Comparison of ENCODE assay signal across 11 cellular contexts in the genomic region with DNA sequence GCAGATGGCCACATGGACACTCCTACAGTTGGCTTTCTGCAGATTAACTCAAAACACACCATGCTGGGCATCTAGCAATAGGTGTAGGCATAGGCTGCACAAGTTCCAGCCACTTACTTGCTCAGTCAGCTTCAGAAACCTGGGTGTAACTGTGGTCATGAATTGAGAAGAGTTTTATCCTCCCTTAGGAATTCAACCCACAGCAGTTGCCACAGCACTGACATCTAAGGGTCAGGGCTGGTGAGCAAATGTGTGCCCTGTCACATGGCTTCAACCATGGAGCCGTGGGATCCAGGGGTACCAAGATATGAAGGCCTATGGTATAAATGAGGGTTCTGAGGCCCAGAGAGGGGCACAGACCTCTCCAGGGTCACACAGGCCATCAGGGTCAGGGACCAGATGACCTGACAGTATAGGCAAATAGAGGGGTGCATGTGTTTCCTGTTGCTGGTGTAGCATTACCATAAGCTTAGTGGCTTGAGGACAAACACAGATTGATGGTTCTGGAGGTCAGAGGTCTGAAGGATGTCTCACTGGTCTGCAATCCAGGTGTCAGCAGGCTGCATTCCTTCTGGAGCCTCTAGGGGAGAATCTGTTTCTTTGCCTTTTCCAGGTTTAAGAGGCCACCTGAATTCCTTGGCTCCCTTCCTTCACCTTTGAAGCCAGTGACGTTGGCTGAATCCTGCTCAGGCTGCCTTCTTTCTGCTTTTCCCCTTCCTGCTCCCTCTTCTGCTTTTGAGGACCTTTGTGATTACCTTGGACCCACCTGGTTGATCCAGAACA. TPM values are rescaled to one million over a fixed set of nuclear protein-coding genes. Genes with fewer than 3 reads are reported as not detected.
DNase-seq lines count a peak whose midpoint lies in the region; ATAC-seq and TF ChIP-seq lines count a peak whose summit lies in the region.
"Had no signal": no experiment of that assay in that cellular context is flagged by ENCODE, and none has a peak within 500 bp of the region (broad histone marks: within the 10 kb centered on the region; RNA-seq: fewer than 3 reads in every experiment).

No MANE protein-coding gene starts in this region.

- peak overlapping the region; percentile 52 for H3K4me2 ChIP-seq in PC-9

- H3K4me1 ChIP-seq in PC-9 (replicated peaks; ENCODE audit: insufficient read depth) = peaks cover 53% of the 10 kb centered on the region
- H3K4me1 ChIP-seq in mesodermal cell (ENCODE audit: control insufficient read depth, insufficient read depth, low read length, poor library complexity, severe bottlenecking) = peaks cover 53% of the 10 kb centered on the region
- H3K4me1 ChIP-seq in spleen = peaks cover 0 to 15% (median 0%) of the 10 kb centered on the region in 6 donors

- no peaks in the 10 kb centered on the region for H3K79me2 ChIP-seq in PC-9 (ENCODE audit: low read depth)

- DNase-seq in AG04450 (ENCODE audit: low read depth, low spot score) (no peak), PC-9 (peak; percentile 51 to 87), spleen (no peak), CD1c-positive myeloid dendritic cell (ENCODE audit: extremely low spot score) (no peak), OCI-M1 (lab: John Stamatoyannopoulos, UW) (no peak)
- DNase-seq: activated gamma-delta T cell, NCI-H1436 had no signal

- H3K4me3 ChIP-seq in AG04450 (ENCODE audit: low read depth, low read length) (no peak overlapping the region), PC-9 (no peak overlapping the region), mesodermal cell (ENCODE audit: extremely low read depth, insufficient read depth, low read length, poor library complexity, severe bottlenecking) (no peak overlapping the region), spleen (no peak overlapping the region)

- peaks cover 34% of the 10 kb centered on the region for H3F3A ChIP-seq in PC-9 (ENCODE audit: insufficient read depth, low read depth)

- H3K9me2 ChIP-seq in PC-9 (ENCODE audit: insufficient read depth) = no peaks in the 10 kb centered on the region

- TF ChIP-seq POLR2A in spleen (IDR thresholded peaks at IDR 0.05) = no peak

- CTCF ChIA-PET in AG04450 (lab: Charles Lee) = interaction anchor here (1.6 to 2.8 kb wide), 4 partner anchors 55 to 327 kb away, joined by 5 to 14 read pairs (median 10); no protein-coding TSS in a partner anchor
- CTCF ChIA-PET in PC-9 (lab: Charles Lee) = interaction anchor here (1.0 kb wide), 1 partner anchor 50 kb away, joined by 3 read pairs; no protein-coding TSS in a partner anchor

- ATAC-seq in GM19025 (IDR thresholded peaks at IDR 0.05; ENCODE audit: low read depth, unreplicated experiment) = peak; percentile 24
- no peak for ATAC-seq in GM18868 (IDR thresholded peaks at IDR 0.05; ENCODE audit: unreplicated experiment)

- H3K27ac ChIP-seq in AG04450 (ENCODE audit: low read depth, low read length) (peak overlapping the region; percentile 66), PC-9 (peak overlapping the region; percentile 48), mesodermal cell (ENCODE audit: low read depth, low read length, severe bottlenecking) (peak overlapping the region; percentile 45), spleen (no peak overlapping the region)

- no peak for TF ChIP-seq CTCF in AG04450 (IDR thresholded peaks at IDR 0.05; ENCODE audit: low read depth, low read length)
- TF ChIP-seq CTCF in PC-9 (conservative IDR thresholded peaks at IDR 0.05) = no peak; the same call in 1 of the 2 replicates
- no peak for TF ChIP-seq CTCF in spleen (IDR thresholded peaks at IDR 0.05 in 8 of 11, conservative IDR thresholded peaks at IDR 0.05 in 3 of 11)

- H3K9me3 ChIP-seq in AG04450 (ENCODE audit: control insufficient read depth, insufficient read depth, low read length) = no peaks in the 10 kb centered on the region
- H3K9me3 ChIP-seq in PC-9 (ENCODE audit: insufficient read depth, low read depth) = no peaks in the 10 kb centered on the region
- no peaks in the 10 kb centered on the region for H3K9me3 ChIP-seq in mesodermal cell (ENCODE audit: control insufficient read depth, low read length)
- H3K9me3 ChIP-seq in spleen = no peaks in the 10 kb centered on the region

- no peaks in the 10 kb centered on the region for H4K20me1 ChIP-seq in PC-9 (ENCODE audit: insufficient read depth)

- H3K36me3 ChIP-seq in PC-9 (ENCODE audit: low read depth) (no peaks in the 10 kb centered on the region), mesodermal cell (ENCODE audit: control insufficient read depth, insufficient read depth, low read length) (peaks cover 8% of the 10 kb centered on the region), spleen (peaks cover 0 to 29% (median 3%) of the 10 kb centered on the region in 6 donors)

- H3K27me3 ChIP-seq in AG04450 (ENCODE audit: control insufficient read depth, insufficient read depth, low read length) (no peaks in the 10 kb centered on the region), PC-9 (ENCODE audit: insufficient read depth, low read depth) (no peaks in the 10 kb centered on the region), spleen (replicated peaks in 1 of 7) (no peaks in the 10 kb centered on the region)

- H2AFZ ChIP-seq in PC-9 = no peak overlapping the region

- BruUV-seq in PC-9 (replicated peaks; lab: Mats Ljungman, UMichigan) = no TSS peak

- WGBS in mesodermal cell (ENCODE audit: insufficient coverage in 2 of 2), 2 experiments = 94 to 95% methylated on average over 2 of the region's 2 CpGs
- WGBS in spleen, 5 donors = 48 to 70% (median 62%) methylated on average over 2 of the region's 2 CpGs

- POLR2A ChIA-PET in AG04450 (lab: Yijun Ruan, JAX) = no interaction called here
- POLR2A ChIA-PET in PC-9 (lab: Charles Lee; ENCODE audit: unreplicated experiment) = no interaction called here

- intact Hi-C loops in PC-9 (cut with micrococcal nuclease; ENCODE audit: unreplicated experiment) (no loop called here), spleen (cut with DNase I; ENCODE audit: low total_unique reads) (no loop called here)

RNA-seq across cellular contexts. Expression of gene MINDY4, which starts 24.1 kb away (rescaled TPM):
- polyA plus RNA-seq in AG04450 (2011; rRNA removed) = 1.8 and 2.4 TPM in 2 replicates
- polyA minus RNA-seq in AG04450 (2011; rRNA and poly(A)+ RNA removed) = 4.2 and 4.7 TPM in 2 replicates
- 11.5 and 14.8 TPM in 2 replicates for total RNA-seq in PC-9 (2021)
- 3.2 TPM for polyA plus RNA-seq in mesodermal cell (2013, experiment 1 of 2)
- 3.8 TPM for polyA plus RNA-seq in mesodermal cell (2013, experiment 2 of 2)
- 1 to 10 TPM; 1.8 to 7.0 (median 3.7) TPM for total RNA-seq in spleen
- 1 to 10 TPM in 1 of 3 donors, under 1 TPM in 2; 0.63 to 1.2 (median 0.83) TPM for polyA plus RNA-seq in spleen

RNA-seq across cellular contexts. Expression of gene INMT, which starts 43.4 kb away (rescaled TPM):
- polyA plus RNA-seq in AG04450 (2011; rRNA removed) = 6.6 and 7.6 TPM in 2 replicates
- polyA minus RNA-seq in AG04450 (2011; rRNA and poly(A)+ RNA removed) = 12.5 and 17.0 TPM in 2 replicates
- total RNA-seq in PC-9 (2021) = not detected in 2 replicates
- 0.59 TPM for polyA plus RNA-seq in mesodermal cell (2013, experiment 1 of 2)
- polyA plus RNA-seq in mesodermal cell (2013, experiment 2 of 2) = 0.56 TPM
- total RNA-seq in spleen = 10 to 100 TPM in 6 of 7 donors, 1 to 10 TPM in 1; 8.8 to 40.3 (median 20.0) TPM
- 10 to 100 TPM in 1 of 3 donors, 1 to 10 TPM in 2; 3.2 to 15.6 (median 7.8) TPM for polyA plus RNA-seq in spleen
- polyA plus RNA-seq: CD14-positive monocyte had no signal

Comparison
In these comparisons a context has a peak if more than half of its experiments do, and no peak if none do; other contexts are left out.
1. DNase-seq: peak in PC-9 (2 of 2); none in AG04450 (single experiment), spleen (single experiment), CD1c-positive myeloid dendritic cell (single experiment) and OCI-M1 (single experiment).
2. H3K27ac ChIP-seq: peak in AG04450 (single experiment), PC-9 (single experiment) and mesodermal cell (single experiment); none in spleen (0 of 8).